In genomic region chr7:128209229-128210035, GRCh38 we compare ENCODE assay signal across 8 cellular contexts. TPM values are rescaled to one million over a fixed set of nuclear protein-coding genes. Genes with fewer than 3 reads are reported as not detected.
DNase-seq lines count a peak whose midpoint lies in the region; ATAC-seq, FAIRE-seq and TF ChIP-seq lines count a peak whose summit lies in the region.

No MANE protein-coding gene starts in this region.

- peak; percentile 42 for FAIRE-seq in RCC 7860 (lab: Jason Lieb, UNC)

- H3K4me3 Mint-ChIP-seq in neural crest cell: no peak overlapping the region
- no peak overlapping the region for H3K4me3 Mint-ChIP-seq in stimulated activated naive CD8-positive, alpha-beta T cell treated with anti-CD3 and anti-CD28 coated beads, Interleukin-15, amount 100 ng/mL, for 72 hours

- peaks cover 17% of the 10 kb centered on the region for H3K27me3 Mint-ChIP-seq in neural crest cell (ENCODE audit: low read depth)
- peaks cover 23% of the 10 kb centered on the region for H3K27me3 Mint-ChIP-seq in stimulated activated naive CD8-positive, alpha-beta T cell treated with anti-CD3 and anti-CD28 coated beads, Interleukin-15, amount 100 ng/mL, for 72 hours

- H3K9me3 Mint-ChIP-seq in neural crest cell: no peaks in the 10 kb centered on the region
- no peaks in the 10 kb centered on the region for H3K9me3 Mint-ChIP-seq in stimulated activated naive CD8-positive, alpha-beta T cell treated with anti-CD3 and anti-CD28 coated beads, Interleukin-15, amount 100 ng/mL, for 72 hours

- DNase-seq in AML-193 (lab: John Stamatoyannopoulos, UW) (peak; percentile 60 to 63), HuH-7.5 (ENCODE audit: low spot score) (peak; percentile 89), RCC 7860 (ENCODE audit: low spot score) (peak; percentile 51), fibroblast of peridontal ligament (ENCODE audit: extremely low read depth) (peak; percentile 82), neural crest cell (ENCODE audit: low read depth, low spot score) (peak; percentile 72)
- DNase-seq in activated T-cell treated with anti-CD3 and anti-CD28 coated beads, Interleukin-2, amount 50 U/mL, for 48 hours: peak; percentile 78 to 80
- peak; percentile 69 for DNase-seq in stimulated activated naive CD8-positive, alpha-beta T cell treated with anti-CD3 and anti-CD28 coated beads, Interleukin-15, amount 100 ng/mL, for 72 hours

- H3K27ac Mint-ChIP-seq in neural crest cell (ENCODE audit: unreplicated experiment): no peak overlapping the region
- H3K27ac Mint-ChIP-seq in stimulated activated naive CD8-positive, alpha-beta T cell treated with anti-CD3 and anti-CD28 coated beads, Interleukin-15, amount 100 ng/mL, for 72 hours: no peak overlapping the region

- TF ChIP-seq CTCF in neural crest cell (conservative IDR thresholded peaks at IDR 0.05): peak; percentile 96

- H3K36me3 Mint-ChIP-seq in neural crest cell (ENCODE audit: low read depth): no peaks in the 10 kb centered on the region

- peak; percentile 53 for ATAC-seq in GM18873 (IDR thresholded peaks at IDR 0.05; ENCODE audit: low FRiP score, unreplicated experiment)
- peak; percentile 64 for ATAC-seq in stimulated activated naive CD8-positive, alpha-beta T cell treated with anti-CD3 and anti-CD28 coated beads, Interleukin-15, amount 100 ng/mL, for 72 hours

- peaks cover 18% of the 10 kb centered on the region for H3K4me1 Mint-ChIP-seq in neural crest cell
- peaks cover 5% of the 10 kb centered on the region for H3K4me1 Mint-ChIP-seq in stimulated activated naive CD8-positive, alpha-beta T cell treated with anti-CD3 and anti-CD28 coated beads, Interleukin-15, amount 100 ng/mL, for 72 hours

RNA-seq across cellular contexts. Expression of gene LEP, which starts 31.6 kb away (rescaled TPM):
- not detected in 2 replicates for total RNA-seq in neural crest cell

Comparison
In these comparisons a context has a peak if more than half of its experiments do, and no peak if none do; other contexts are left out.
1. Peak in every context shown above with its lines: DNase-seq and ATAC-seq.